In genomic region chr22:50734343-50734771, GRCh38 we compare ENCODE assay signal across 30 cellular contexts. TPM values are rescaled to one million over a fixed set of nuclear protein-coding genes. Genes with fewer than 3 reads are reported as not detected.
DNase-seq lines count a peak whose midpoint lies in the region; ATAC-seq and TF ChIP-seq lines count a peak whose summit lies in the region.
"Had no signal": no experiment of that assay in that cellular context is flagged by ENCODE, and none has a peak within 500 bp of the region (broad histone marks: within the 10 kb centered on the region; RNA-seq: fewer than 3 reads in every experiment).

No MANE protein-coding gene starts in this region.

- no peak overlapping the region for H3K9ac ChIP-seq in neural progenitor cell

- H3K36me3 ChIP-seq in right atrium auricular region = no peaks in the 10 kb centered on the region
- no peaks in the 10 kb centered on the region for H3K36me3 ChIP-seq in adrenal gland (replicated peaks in 1 of 2)
- H3K36me3 ChIP-seq in neural progenitor cell = no peaks in the 10 kb centered on the region
- H3K36me3 ChIP-seq: BE2C, brain microvascular endothelial cell had no signal

- H3K27me3 ChIP-seq in right atrium auricular region = peaks cover 0 to 10% of the 10 kb centered on the region in 2 donors
- H3K27me3 ChIP-seq in adrenal gland = peaks cover 16% of the 10 kb centered on the region
- peaks cover 98% of the 10 kb centered on the region for H3K27me3 ChIP-seq in neural progenitor cell
- H3K27me3 ChIP-seq: BE2C had no signal

- intact Hi-C loops in left cardiac atrium (cut with DNase I) (no loop called here), adrenal gland (cut with DNase I) (no loop called here)

- no peak overlapping the region for H3K4me2 ChIP-seq in neural progenitor cell

- H3K4me3 Mint-ChIP-seq in neural progenitor cell = no peak overlapping the region
- H3K4me3 Mint-ChIP-seq in type B pancreatic cell = no peak overlapping the region
- H3K4me3 Mint-ChIP-seq: activated B cell treated with CpG ODN at 0.5 μM for 24 hours; activated T-helper 1 cell treated with anti-CD3 and anti-CD28 coated beads, Interleukin-12 subunit alpha, Interleukin-12 subunit beta, Interleukin-2, Interleukin-4 antibody, amounts not matched to agents 30 ng/mL and 10 ng/mL and 1 ng/mL, durations not matched to agents 14 hours and 24 hours and 36 hours; CD8-positive, alpha-beta T cell; stimulated activated naive CD8-positive, alpha-beta T cell treated with anti-CD3 and anti-CD28 coated beads, Interleukin-15, Interleukin-2, amounts not matched to agents 100 ng/mL and 50 ng/mL, for 24 hours had no signal

- H3K4me1 ChIP-seq in right atrium auricular region (peaks cover 0 to 13% of the 10 kb centered on the region in 2 donors), adrenal gland (replicated peaks in 1 of 2) (no peaks in the 10 kb centered on the region), neural progenitor cell (peaks cover 6% of the 10 kb centered on the region)

- TF ChIP-seq CTCF in right atrium auricular region (IDR thresholded peaks at IDR 0.05) (no peak), adrenal gland (IDR thresholded peaks at IDR 0.05) (no peak), neural progenitor cell (IDR thresholded peaks at IDR 0.05) (no peak), type B pancreatic cell (conservative IDR thresholded peaks at IDR 0.05) (no peak)

- H3K79me2 ChIP-seq in neural progenitor cell (ENCODE audit: low read depth) = no peaks in the 10 kb centered on the region

- ATAC-seq in left cardiac atrium (no peak), GM19395 (IDR thresholded peaks at IDR 0.05; ENCODE audit: unreplicated experiment) (no peak)
- ATAC-seq: CD8-positive, alpha-beta T cell had no signal

- H3K27me3 Mint-ChIP-seq in neural progenitor cell (ENCODE audit: insufficient read depth, low read depth) = peaks cover 19% of the 10 kb centered on the region
- H3K27me3 Mint-ChIP-seq in type B pancreatic cell = peaks cover 20% of the 10 kb centered on the region
- H3K27me3 Mint-ChIP-seq: stimulated activated naive CD8-positive, alpha-beta T cell treated with anti-CD3 and anti-CD28 coated beads, Interleukin-15, Interleukin-2, amounts not matched to agents 100 ng/mL and 50 ng/mL, for 24 hours had no signal

- H3K9me3 ChIP-seq in right atrium auricular region (no peaks in the 10 kb centered on the region), adrenal gland (replicated peaks in 1 of 3) (no peaks in the 10 kb centered on the region), neural progenitor cell (ENCODE audit: low read depth) (no peaks in the 10 kb centered on the region)
- H3K9me3 ChIP-seq: BE2C had no signal

- 64 to 83% (median 78%) methylated on average over 5 to 10 of the region's 10 CpGs for WGBS in adrenal gland, 4 donors

- H3K9me3 Mint-ChIP-seq in neural progenitor cell (no peaks in the 10 kb centered on the region), type B pancreatic cell (no peaks in the 10 kb centered on the region)
- H3K9me3 Mint-ChIP-seq: activated B cell treated with CpG ODN at 0.5 μM for 24 hours; activated T-helper 1 cell treated with anti-CD3 and anti-CD28 coated beads, Interleukin-12 subunit alpha, Interleukin-12 subunit beta, Interleukin-2, Interleukin-4 antibody, amounts not matched to agents 30 ng/mL and 10 ng/mL and 1 ng/mL, durations not matched to agents 14 hours and 24 hours and 36 hours; CD8-positive, alpha-beta T cell; HFFc6; stimulated activated naive CD8-positive, alpha-beta T cell treated with anti-CD3 and anti-CD28 coated beads, Interleukin-15, Interleukin-2, amounts not matched to agents 100 ng/mL and 50 ng/mL, for 24 hours had no signal

- no peak overlapping the region for H3K27ac ChIP-seq in right atrium auricular region
- H3K27ac ChIP-seq in adrenal gland = no peak overlapping the region
- H3K27ac ChIP-seq in neural progenitor cell = no peak overlapping the region
- H3K27ac ChIP-seq: brain microvascular endothelial cell, skin epidermis had no signal

- H3K27ac Mint-ChIP-seq in neural progenitor cell (peak overlapping the region; percentile 61), type B pancreatic cell (no peak overlapping the region)
- H3K27ac Mint-ChIP-seq: activated B cell treated with CpG ODN at 0.5 μM for 24 hours; activated T-helper 1 cell treated with anti-CD3 and anti-CD28 coated beads, Interleukin-12 subunit alpha, Interleukin-12 subunit beta, Interleukin-2, Interleukin-4 antibody, amounts not matched to agents 30 ng/mL and 10 ng/mL and 1 ng/mL, durations not matched to agents 14 hours and 24 hours and 36 hours; CD8-positive, alpha-beta T cell; stimulated activated naive CD8-positive, alpha-beta T cell treated with anti-CD3 and anti-CD28 coated beads, Interleukin-15, Interleukin-2, amounts not matched to agents 100 ng/mL and 50 ng/mL, for 24 hours had no signal

- H3K36me3 Mint-ChIP-seq in neural progenitor cell (peaks cover 5% of the 10 kb centered on the region), type B pancreatic cell (no peaks in the 10 kb centered on the region)
- H3K36me3 Mint-ChIP-seq: CD8-positive, alpha-beta T cell had no signal

- H2AFZ ChIP-seq in neural progenitor cell (replicated peaks) = no peak overlapping the region

- DNase-seq in left cardiac atrium (peak; percentile 18), right atrium auricular region (ENCODE audit: low spot score) (no peak), adrenal gland (peak in 6 of 7 donors; percentile 6 to 46 (median 13)), neural progenitor cell (ENCODE audit: low spot score) (no peak), type B pancreatic cell (ENCODE audit: extremely low spot score, unreplicated experiment) (peak; percentile 63), NCI-H446 (lab: John Stamatoyannopoulos, UW) (no peak), kidney glomerular epithelial cell (lab: John Stamatoyannopoulos, UW) (no peak)
- DNase-seq: activated B cell treated with CpG ODN at 0.5 μM for 24 hours; activated CD4-positive, alpha-beta T cell treated with anti-CD3 and anti-CD28 coated beads, Interleukin-2, amount 50 U/mL, for 1 hour; activated naive CD4-positive, alpha-beta T cell treated with anti-CD3 and anti-CD28 coated beads, Interleukin-2, amount 50 U/mL, for 16 hours; amniotic stem cell; brain microvascular endothelial cell; CD8-positive, alpha-beta T cell; DMS 273 treated with DMSO at 0.1 percent for 48 hours; effector memory CD4-positive, alpha-beta T cell; erythroblast; MV-4-11; NCI-H1436; NCI-H2081; NCI-H226; T-helper 1 cell had no signal

- H4K20me1 ChIP-seq in neural progenitor cell (ENCODE audit: low read depth) = no peaks in the 10 kb centered on the region

- peaks cover 4% of the 10 kb centered on the region for H3F3A ChIP-seq in neural progenitor cell (ENCODE audit: low read depth)

- no peak overlapping the region for H3K4me3 ChIP-seq in right atrium auricular region
- no peak overlapping the region for H3K4me3 ChIP-seq in adrenal gland
- H3K4me3 ChIP-seq in neural progenitor cell = no peak overlapping the region
- H3K4me3 ChIP-seq: skin epidermis had no signal

- TF ChIP-seq POLR2A in adrenal gland (IDR thresholded peaks at IDR 0.05) = no peak

- H3K4me1 Mint-ChIP-seq in neural progenitor cell = peaks cover 13% of the 10 kb centered on the region
- peaks cover 9% of the 10 kb centered on the region for H3K4me1 Mint-ChIP-seq in type B pancreatic cell (ENCODE audit: unreplicated experiment)

RNA-seq across cellular contexts. Expression of gene ACR, which starts 3.6 kb away (rescaled TPM):
- total RNA-seq in left cardiac atrium (1 to 10 TPM in 1 of 2 donors, not detected in 1; 1.5 TPM), right atrium auricular region (under 1 TPM in 1 of 2 donors, not detected in 1; 0.39 TPM), adrenal gland (1 to 10 TPM in 1 of 8 donors, under 1 TPM in 4, not detected in 3; 0.28 to 1.3 (median 0.46) TPM), neural progenitor cell (ENCODE audit: low replicate concordance) (not detected in 2 replicates), type B pancreatic cell (ENCODE audit: low replicate concordance) (0.19 and 0.22 TPM in 2 replicates)
- 1 to 10 TPM in 1 of 3 donors, under 1 TPM in 2; 0.13 to 1.5 (median 0.61) TPM for polyA plus RNA-seq in adrenal gland
- total RNA-seq: activated B cell treated with CpG ODN at 0.5 μM for 24 hours; activated T-helper 1 cell treated with anti-CD3 and anti-CD28 coated beads, Interleukin-12 subunit alpha, Interleukin-12 subunit beta, Interleukin-2, Interleukin-4 antibody, amounts not matched to agents 30 ng/mL and 10 ng/mL and 1 ng/mL, durations not matched to agents 14 hours and 24 hours and 36 hours; CD8-positive, alpha-beta T cell; HFFc6; LHCN-M2; SK-MEL-5 had no signal
- polyA plus RNA-seq: H1 had no signal

RNA-seq across cellular contexts. Expression of gene RABL2B, which starts 49.1 kb away (rescaled TPM):
- total RNA-seq in left cardiac atrium (10 to 100 TPM; 10.2 to 11.0 TPM), right atrium auricular region (1 to 10 TPM; 4.3 to 9.9 TPM), adrenal gland (10 to 100 TPM; 10.1 to 31.5 (median 15.8) TPM), neural progenitor cell (ENCODE audit: low replicate concordance) (13.9 and 15.0 TPM in 2 replicates), type B pancreatic cell (ENCODE audit: low replicate concordance) (54.4 and 60.4 TPM in 2 replicates)
- polyA plus RNA-seq in adrenal gland = 10 to 100 TPM; 16.7 to 33.9 (median 18.8) TPM

Comparison
In these comparisons a context has a peak if more than half of its experiments do, and no peak if none do; other contexts are left out.
1. DNase-seq: peak in left cardiac atrium (single experiment), adrenal gland (6 of 7) and type B pancreatic cell (single experiment); none in right atrium auricular region (single experiment), neural progenitor cell (single experiment), NCI-H446 (0 of 2) and kidney glomerular epithelial cell (single experiment).